In genomic region chr17:21513012-21513570, GRCh38 we compare ENCODE assay signal across 8 cellular contexts.
DNase-seq lines count a peak whose midpoint lies in the region; ATAC-seq, FAIRE-seq and TF ChIP-seq lines count a peak whose summit lies in the region.

No MANE protein-coding gene starts in this region.

- H3K9me3 ChIP-seq in OCI-LY1 (ENCODE audit: low read length) (no peaks in the 10 kb centered on the region), endothelial cell of umbilical vein (replicated peaks; ENCODE audit: control insufficient read depth, insufficient read depth, low read length) (no peaks in the 10 kb centered on the region), mucosa of descending colon (no peaks in the 10 kb centered on the region)

- no peak overlapping the region for H2AFZ ChIP-seq in OCI-LY1 (ENCODE audit: low read length)
- peak overlapping the region; percentile 68 for H2AFZ ChIP-seq in endothelial cell of umbilical vein (ENCODE audit: low read depth, low read length)

- H3K27me3 ChIP-seq in OCI-LY1 (ENCODE audit: insufficient read depth, low read length) (no peaks in the 10 kb centered on the region), endothelial cell of umbilical vein (ENCODE audit: control insufficient read depth in 2 of 2, insufficient read depth in 2 of 2, low read length in 2 of 2) (peaks cover 3 to 4% of the 10 kb centered on the region in 2 experiments)

- dilution Hi-C loops in endothelial cell of umbilical vein (cut with MboI; ENCODE audit: extremely low pct_ligation_motif_present, low sequenced_read_pairs), result no loop called here

- TF ChIP-seq CTCF in OCI-LY1 (IDR thresholded peaks at IDR 0.05; ENCODE audit: low read length) (peak; percentile 76), endothelial cell of umbilical vein (IDR thresholded peaks at IDR 0.05; ENCODE audit: extremely low read depth in 1 of 2, insufficient read depth in 1 of 2, low read depth in 1 of 2, low read length in 2 of 2) (peak; percentile 56 to 77), mucosa of descending colon (IDR thresholded peaks at IDR 0.05) (peak; percentile 40)

- H3K9me1 ChIP-seq in endothelial cell of umbilical vein (replicated peaks; ENCODE audit: control insufficient read depth, extremely low read depth, insufficient read depth, low read length), result no peaks in the 10 kb centered on the region

- CTCF ChIA-PET in endothelial cell of umbilical vein (lab: Charles Lee), result interaction anchor here (0.6 to 5.7 kb wide), 37 partner anchors 11 to 711 kb away, joined by 3 to 316 read pairs (median 6); partner anchors contain the start of genes NATD1 and TMEM11

- no TSS peak for BruUV-seq in endothelial cell of umbilical vein (replicated peaks; lab: Mats Ljungman, UMichigan)

- H3K9ac ChIP-seq in OCI-LY1 (ENCODE audit: low read length) (no peak overlapping the region), endothelial cell of umbilical vein (replicated peaks; ENCODE audit: extremely low read depth, insufficient read depth, low read length) (no peak overlapping the region)

- H3K36me3 ChIP-seq in OCI-LY1 (ENCODE audit: insufficient read depth, low read length) (no peaks in the 10 kb centered on the region), endothelial cell of umbilical vein (ENCODE audit: control insufficient read depth in 2 of 2, extremely low read depth in 1 of 2, insufficient read depth in 2 of 2, low read length in 2 of 2) (no peaks in the 10 kb centered on the region), mucosa of descending colon (ENCODE audit: low read depth) (no peaks in the 10 kb centered on the region)

- POLR2A ChIA-PET in endothelial cell of umbilical vein (lab: Charles Lee), result no interaction called here

- H3K27ac ChIP-seq in OCI-LY1 (ENCODE audit: low read depth, low read length, poor library complexity, severe bottlenecking) (no peak overlapping the region), endothelial cell of umbilical vein (ENCODE audit: insufficient read depth, low read depth, low read length) (no peak overlapping the region)

- TF ChIP-seq POLR2A in endothelial cell of umbilical vein (IDR thresholded peaks at IDR 0.05; ENCODE audit: low read depth, low read length), result no peak

- H3K9me2 ChIP-seq in OCI-LY1 (ENCODE audit: low read depth, low read length), result no peaks in the 10 kb centered on the region

- H3K79me2 ChIP-seq in OCI-LY1 (ENCODE audit: insufficient read depth, low read length), result no peaks in the 10 kb centered on the region
- no peaks in the 10 kb centered on the region for H3K79me2 ChIP-seq in endothelial cell of umbilical vein (ENCODE audit: control insufficient read depth, insufficient read depth, low read length)

- peak; percentile 79 for FAIRE-seq in endothelial cell of umbilical vein (lab: Jason Lieb, UNC)

- ATAC-seq in HG02973 (IDR thresholded peaks at IDR 0.05; ENCODE audit: unreplicated experiment) (peak; percentile 59), mucosa of descending colon (peak; percentile 78), HG02840 (IDR thresholded peaks at IDR 0.05; ENCODE audit: low FRiP score, unreplicated experiment) (no peak)

- DNase-seq in DMS114 treated with DMSO at 0.1 percent for 48 hours (lab: John Stamatoyannopoulos, UW; ENCODE audit: unreplicated experiment) (peak; percentile 13), endothelial cell of umbilical vein (ENCODE audit: low read depth, low spot score) (peak; percentile 64), mucosa of descending colon (peak; percentile 71 to 81 (median 76))
- DNase-seq in activated CD8-positive, alpha-beta memory T cell treated with anti-CD3 and anti-CD28 coated beads, Interleukin-2, amount 50 U/mL, for 4 hours, result peak; percentile 76
- peak; percentile 52 to 58 for DNase-seq in stimulated activated CD8-positive, alpha-beta memory T cell treated with anti-CD3 and anti-CD28 coated beads, Interleukin-2, amount 100 ng/mL, for 48 hours (ENCODE audit: low read depth in 2 of 2)

- H3K4me3 ChIP-seq in OCI-LY1 (ENCODE audit: low read depth, low read length, poor library complexity, severe bottlenecking) (no peak overlapping the region), endothelial cell of umbilical vein (replicated peaks in 1 of 3; ENCODE audit: insufficient read depth in 1 of 3, low read depth in 1 of 3, low read length in 3 of 3) (no peak overlapping the region), mucosa of descending colon (no peak overlapping the region)

- H3K4me1 ChIP-seq in OCI-LY1 (ENCODE audit: insufficient read depth, low read length, severe bottlenecking) (peaks cover 3% of the 10 kb centered on the region), endothelial cell of umbilical vein (ENCODE audit: control insufficient read depth, extremely low read depth, insufficient read depth, low read length) (peaks cover 9% of the 10 kb centered on the region), mucosa of descending colon (ENCODE audit: low read depth) (peaks cover 3% of the 10 kb centered on the region)

- intact Hi-C loops in endothelial cell of umbilical vein (cut with micrococcal nuclease) (loop anchor here (1.0 to 5.0 kb wide), 4 partner anchors 136 to 712 kb away; partner anchors contain the start of genes KCNJ12 and USP22), mucosa of descending colon (cut with DNase I, micrococcal nuclease) (loop anchor here (10.0 kb wide), 3 partner anchors 58 to 388 kb away; partner anchors contain the start of gene DHRS7B (in 1 of the 2))

- no peaks in the 10 kb centered on the region for H3F3A ChIP-seq in OCI-LY1 (ENCODE audit: insufficient read depth, low read length)

- H3K4me2 ChIP-seq in OCI-LY1 (ENCODE audit: low read length) (peak overlapping the region; percentile 51; the same call in 1 of the 2 replicates), endothelial cell of umbilical vein (ENCODE audit: insufficient read depth, low read length) (peak overlapping the region; percentile 36)

- H4K20me1 ChIP-seq in OCI-LY1 (ENCODE audit: insufficient read depth, low read length) (no peaks in the 10 kb centered on the region), endothelial cell of umbilical vein (replicated peaks; ENCODE audit: control insufficient read depth, extremely low read depth, insufficient read depth, low read length) (no peaks in the 10 kb centered on the region)

TF ChIP-seq in endothelial cell of umbilical vein, 7 proteins besides CTCF, POLR2A, EP300 and RAD21:
- TF ChIP-seq JUN (IDR thresholded peaks at IDR 0.05; ENCODE audit: borderline replicate concordance, insufficient read depth, insufficient read length, low read depth) (no peak), FOS (IDR thresholded peaks at IDR 0.05; ENCODE audit: borderline replicate concordance, insufficient read depth, low read length) (no peak), EZH2 (IDR thresholded peaks at IDR 0.05; ENCODE audit: borderline replicate concordance, low read depth, low read length, severe bottlenecking) (no peak), GATA2 (IDR thresholded peaks at IDR 0.05; ENCODE audit: insufficient read depth, insufficient read length, low read depth, low read length) (no peak)
- TF ChIP-seq, protein P1, sequence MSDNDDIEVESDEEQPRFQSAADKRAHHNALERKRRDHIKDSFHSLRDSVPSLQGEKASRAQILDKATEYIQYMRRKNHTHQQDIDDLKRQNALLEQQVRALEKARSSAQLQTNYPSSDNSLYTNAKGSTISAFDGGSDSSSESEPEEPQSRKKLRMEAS (IDR thresholded peaks at IDR 0.05; ENCODE audit: insufficient read depth, insufficient read length), result no peak

Comparison
In these comparisons a context has a peak if more than half of its experiments do, and no peak if none do; other contexts are left out.
1. DNase-seq: peak in every context shown above with its lines; median percentile 76 in activated CD8-positive, alpha-beta memory T cell treated with anti-CD3 and anti-CD28 coated beads, Interleukin-2, amount 50 U/mL, for 4 hours; 76 in mucosa of descending colon; 64 in endothelial cell of umbilical vein; 55 in stimulated activated CD8-positive, alpha-beta memory T cell treated with anti-CD3 and anti-CD28 coated beads, Interleukin-2, amount 100 ng/mL, for 48 hours; 13 in DMS114 treated with DMSO at 0.1 percent for 48 hours.